14 cellular contexts compared by ENCODE assay signal in the genomic region with DNA sequence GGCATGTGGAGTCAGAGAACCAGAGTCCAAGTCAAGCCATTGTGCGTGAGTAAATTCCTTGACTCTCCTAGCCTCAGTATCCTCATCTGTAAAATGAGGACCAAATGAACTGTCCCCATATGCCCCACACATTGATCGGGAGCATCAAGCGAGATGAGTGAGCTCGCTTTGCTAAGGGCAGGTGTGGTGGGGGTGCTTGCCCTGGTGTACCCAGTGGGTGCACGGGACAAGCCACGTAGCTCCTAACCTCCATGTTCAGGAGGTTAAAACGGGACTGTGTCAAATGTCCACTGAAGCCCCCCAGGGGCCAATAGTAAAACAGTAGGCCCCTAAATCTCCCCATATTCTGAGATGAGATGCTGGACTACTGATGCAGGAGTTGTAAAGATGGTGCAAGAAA.
A peak's percentile ranks its signal among the peaks of the same experiment; 100 is the strongest.
DNase-seq lines count a peak whose midpoint lies in the region; ATAC-seq and TF ChIP-seq lines count a peak whose summit lies in the region.
"Had no signal": no experiment of that assay in that cellular context is flagged by ENCODE, and none has a peak within 500 bp of the region (broad histone marks: within the 10 kb centered on the region; RNA-seq: fewer than 3 reads in every experiment).

No MANE protein-coding gene starts in this region.

- H3K4me3 ChIP-seq in coronary artery, result no peak overlapping the region
- H3K4me3 ChIP-seq: BLaER1 treated with 17β-estradiol and CSF1 and Interleukin-3, amounts not matched to agents 10 nM and 100 nM had no signal

- TF ChIP-seq CTCF in coronary artery (IDR thresholded peaks at IDR 0.05) (no peak), osteocyte (IDR thresholded peaks at IDR 0.05) (no peak)

- peaks cover 19% of the 10 kb centered on the region for H3K4me1 Mint-ChIP-seq in osteocyte (ENCODE audit: unreplicated experiment)
- H3K4me1 Mint-ChIP-seq: CD4-positive, CD25-positive, alpha-beta regulatory T cell had no signal

- H3K27ac Mint-ChIP-seq in osteocyte (ENCODE audit: unreplicated experiment), result no peak overlapping the region
- H3K27ac Mint-ChIP-seq: CD4-positive, CD25-positive, alpha-beta regulatory T cell had no signal

- H3K9me3 Mint-ChIP-seq in osteocyte (ENCODE audit: unreplicated experiment), result no peaks in the 10 kb centered on the region

- no peak overlapping the region for H3K27ac ChIP-seq in coronary artery
- H3K27ac ChIP-seq: BLaER1 treated with 17β-estradiol and CSF1 and Interleukin-3, amounts not matched to agents 10 nM and 100 nM had no signal

- no peak for ATAC-seq in GM19455 (IDR thresholded peaks at IDR 0.05; ENCODE audit: unreplicated experiment)
- ATAC-seq: HCT116 had no signal

- H3K4me3 Mint-ChIP-seq in osteocyte (ENCODE audit: unreplicated experiment), result no peak overlapping the region
- H3K4me3 Mint-ChIP-seq: CD4-positive, CD25-positive, alpha-beta regulatory T cell had no signal

- H3K36me3 Mint-ChIP-seq in osteocyte (ENCODE audit: unreplicated experiment), result no peaks in the 10 kb centered on the region
- H3K36me3 Mint-ChIP-seq: CD4-positive, CD25-positive, alpha-beta regulatory T cell had no signal

- no peaks in the 10 kb centered on the region for H3K27me3 Mint-ChIP-seq in osteocyte (ENCODE audit: unreplicated experiment)
- H3K27me3 Mint-ChIP-seq: CD4-positive, CD25-positive, alpha-beta regulatory T cell had no signal

- peak; percentile 41 for DNase-seq in activated CD8-positive, alpha-beta memory T cell treated with anti-CD3 and anti-CD28 coated beads for 24 hours
- DNase-seq in activated CD8-positive, alpha-beta memory T cell treated with anti-CD3 and anti-CD28 coated beads, Interleukin-2, amount 50 U/mL, for 4 hours, result no peak
- DNase-seq in coronary artery (ENCODE audit: low spot score) (peak; percentile 35), osteocyte (ENCODE audit: extremely low spot score, unreplicated experiment) (peak; percentile 66), NCI-H524 treated with DMSO at 0.1 percent for 48 hours (lab: John Stamatoyannopoulos, UW) (no peak), HuH-7.5 (ENCODE audit: low spot score) (no peak)
- DNase-seq: ACHN; Calu3; CD4-positive, CD25-positive, alpha-beta regulatory T cell; DMS 273 treated with DMSO at 0.1 percent for 48 hours; IMR-90 had no signal

Comparison
In these comparisons a context has a peak if more than half of its experiments do, and no peak if none do; other contexts are left out.
1. DNase-seq: peak in activated CD8-positive, alpha-beta memory T cell treated with anti-CD3 and anti-CD28 coated beads for 24 hours (single experiment), coronary artery (single experiment) and osteocyte (single experiment); none in activated CD8-positive, alpha-beta memory T cell treated with anti-CD3 and anti-CD28 coated beads, Interleukin-2, amount 50 U/mL, for 4 hours (single experiment), NCI-H524 treated with DMSO at 0.1 percent for 48 hours (single experiment) and HuH-7.5 (single experiment).